ENCODE assay signal across 1 cellular context in the genomic region with DNA sequence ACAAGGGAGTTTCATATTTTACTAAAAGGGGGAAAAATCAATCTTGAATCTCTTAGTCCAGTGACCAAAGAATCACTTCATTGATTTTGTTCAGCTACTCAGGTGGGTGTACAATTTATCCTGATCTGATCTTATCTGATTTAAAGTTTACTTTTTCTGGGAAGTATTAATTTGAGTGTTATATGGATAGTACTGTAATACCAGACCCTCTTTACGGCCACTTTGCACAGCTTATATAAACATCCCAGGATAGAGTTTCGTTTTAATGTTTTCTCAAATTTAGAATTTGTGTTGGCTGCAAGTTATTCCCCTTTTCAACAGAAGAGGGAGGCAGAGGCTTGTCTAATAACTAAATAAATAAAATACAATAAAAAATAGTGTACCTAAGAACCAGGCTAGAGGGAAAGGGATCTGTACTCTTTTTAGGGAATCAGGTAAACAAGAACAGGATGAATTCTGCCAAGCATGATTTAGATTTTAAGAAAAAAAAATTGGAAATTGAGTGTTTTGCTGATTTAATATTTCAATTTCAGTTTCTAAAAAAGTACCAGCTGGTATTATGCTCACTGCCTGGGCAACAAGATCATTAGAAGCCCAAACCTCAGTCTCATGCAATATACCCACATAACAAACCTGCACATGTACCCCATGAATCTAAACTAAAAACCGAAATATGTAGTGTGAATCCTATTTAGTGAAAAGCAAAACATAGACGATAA.
TF ChIP-seq lines count a peak whose summit lies in the region.

No MANE protein-coding gene starts in this region.

TF ChIP-seq in Ishikawa, 13 proteins besides CTCF, POLR2A, EP300 and RAD21 (continued from another document):
- TF ChIP-seq, protein P1, sequence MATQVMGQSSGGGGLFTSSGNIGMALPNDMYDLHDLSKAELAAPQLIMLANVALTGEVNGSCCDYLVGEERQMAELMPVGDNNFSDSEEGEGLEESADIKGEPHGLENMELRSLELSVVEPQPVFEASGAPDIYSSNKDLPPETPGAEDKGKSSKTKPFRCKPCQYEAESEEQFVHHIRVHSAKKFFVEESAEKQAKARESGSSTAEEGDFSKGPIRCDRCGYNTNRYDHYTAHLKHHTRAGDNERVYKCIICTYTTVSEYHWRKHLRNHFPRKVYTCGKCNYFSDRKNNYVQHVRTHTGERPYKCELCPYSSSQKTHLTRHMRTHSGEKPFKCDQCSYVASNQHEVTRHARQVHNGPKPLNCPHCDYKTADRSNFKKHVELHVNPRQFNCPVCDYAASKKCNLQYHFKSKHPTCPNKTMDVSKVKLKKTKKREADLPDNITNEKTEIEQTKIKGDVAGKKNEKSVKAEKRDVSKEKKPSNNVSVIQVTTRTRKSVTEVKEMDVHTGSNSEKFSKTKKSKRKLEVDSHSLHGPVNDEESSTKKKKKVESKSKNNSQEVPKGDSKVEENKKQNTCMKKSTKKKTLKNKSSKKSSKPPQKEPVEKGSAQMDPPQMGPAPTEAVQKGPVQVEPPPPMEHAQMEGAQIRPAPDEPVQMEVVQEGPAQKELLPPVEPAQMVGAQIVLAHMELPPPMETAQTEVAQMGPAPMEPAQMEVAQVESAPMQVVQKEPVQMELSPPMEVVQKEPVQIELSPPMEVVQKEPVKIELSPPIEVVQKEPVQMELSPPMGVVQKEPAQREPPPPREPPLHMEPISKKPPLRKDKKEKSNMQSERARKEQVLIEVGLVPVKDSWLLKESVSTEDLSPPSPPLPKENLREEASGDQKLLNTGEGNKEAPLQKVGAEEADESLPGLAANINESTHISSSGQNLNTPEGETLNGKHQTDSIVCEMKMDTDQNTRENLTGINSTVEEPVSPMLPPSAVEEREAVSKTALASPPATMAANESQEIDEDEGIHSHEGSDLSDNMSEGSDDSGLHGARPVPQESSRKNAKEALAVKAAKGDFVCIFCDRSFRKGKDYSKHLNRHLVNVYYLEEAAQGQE (IDR thresholded peaks at IDR 0.05; ENCODE audit: low read depth) = no peak
- TF ChIP-seq TCF12 (IDR thresholded peaks at IDR 0.05; ENCODE audit: low read depth) = no peak
- TF ChIP-seq FOXM1 (IDR thresholded peaks at IDR 0.05; ENCODE audit: borderline replicate concordance, low read depth) = no peak
- TF ChIP-seq TAF1 (IDR thresholded peaks at IDR 0.05; ENCODE audit: low read depth) = no peak
- no peak for TF ChIP-seq CEBPB (IDR thresholded peaks at IDR 0.05)
- no peak for TF ChIP-seq EGR1 (IDR thresholded peaks at IDR 0.05)
- no peak for TF ChIP-seq TEAD4 (IDR thresholded peaks at IDR 0.05)
TF ChIP-seq in Ishikawa: peak in this region for 0.
